19 cellular contexts compared by ENCODE assay signal in genomic region chr17:54353789-54354525, GRCh38.
"Had no signal": no experiment of that assay in that cellular context is flagged by ENCODE, and none has a peak within 500 bp of the region (broad histone marks: within the 10 kb centered on the region; RNA-seq: fewer than 3 reads in every experiment).

No MANE protein-coding gene starts in this region.

- ATAC-seq: activated CD4-positive, alpha-beta T cell treated with anti-CD3 and anti-CD28 coated beads for 36 hours; gastroesophageal sphincter; stimulated activated naive B cell treated with anti-CD40 and anti-IgM and Interleukin-4, amounts not matched to agents 10 μg/mL and 1 μg/mL and 100 μg/mL, for 72 hours; upper lobe of right lung had no signal

- H3K27ac Mint-ChIP-seq: activated CD4-positive, alpha-beta T cell treated with anti-CD3 and anti-CD28 coated beads for 36 hours; activated naive CD8-positive, alpha-beta T cell treated with anti-CD3 and anti-CD28 coated beads for 36 hours; dendritic cell treated with granulocyte-macrophage colony-stimulating factor and Interleukin-4, amounts not matched to agents 40 ng/mL and 50 ng/mL, for 4 days; immature natural killer cell; memory B cell; stimulated activated naive B cell treated with anti-CD40 and anti-IgM and Interleukin-4, amounts not matched to agents 10 μg/mL and 1 μg/mL and 100 μg/mL, for 72 hours had no signal

- H3K36me3 Mint-ChIP-seq: activated naive CD8-positive, alpha-beta T cell treated with anti-CD3 and anti-CD28 coated beads for 36 hours; immature natural killer cell; memory B cell; stimulated activated naive B cell treated with anti-CD40 and anti-IgM and Interleukin-4, amounts not matched to agents 10 μg/mL and 1 μg/mL and 100 μg/mL, for 72 hours had no signal

- H3K36me3 ChIP-seq: cardiac muscle cell, esophagus muscularis mucosa, gastroesophageal sphincter, thoracic aorta, upper lobe of right lung had no signal

- H3K27me3 Mint-ChIP-seq: activated CD4-positive, alpha-beta T cell treated with anti-CD3 and anti-CD28 coated beads for 36 hours; activated naive CD8-positive, alpha-beta T cell treated with anti-CD3 and anti-CD28 coated beads for 36 hours; dendritic cell treated with granulocyte-macrophage colony-stimulating factor and Interleukin-4, amounts not matched to agents 40 ng/mL and 50 ng/mL, for 4 days; memory B cell; stimulated activated naive B cell treated with anti-CD40 and anti-IgM and Interleukin-4, amounts not matched to agents 10 μg/mL and 1 μg/mL and 100 μg/mL, for 72 hours had no signal

- H3K4me3 ChIP-seq: cardiac muscle cell, esophagus muscularis mucosa, gastroesophageal sphincter, thoracic aorta, upper lobe of right lung had no signal

- H3K4me1 Mint-ChIP-seq: activated CD4-positive, alpha-beta T cell treated with anti-CD3 and anti-CD28 coated beads for 36 hours; activated naive CD8-positive, alpha-beta T cell treated with anti-CD3 and anti-CD28 coated beads for 36 hours; immature natural killer cell; memory B cell; stimulated activated naive B cell treated with anti-CD40 and anti-IgM and Interleukin-4, amounts not matched to agents 10 μg/mL and 1 μg/mL and 100 μg/mL, for 72 hours had no signal

- H3K4me3 Mint-ChIP-seq: activated CD4-positive, alpha-beta T cell treated with anti-CD3 and anti-CD28 coated beads for 36 hours; activated naive CD8-positive, alpha-beta T cell treated with anti-CD3 and anti-CD28 coated beads for 36 hours; dendritic cell treated with granulocyte-macrophage colony-stimulating factor and Interleukin-4, amounts not matched to agents 40 ng/mL and 50 ng/mL, for 4 days; immature natural killer cell; memory B cell; stimulated activated naive B cell treated with anti-CD40 and anti-IgM and Interleukin-4, amounts not matched to agents 10 μg/mL and 1 μg/mL and 100 μg/mL, for 72 hours had no signal

- H3K9me3 ChIP-seq: esophagus muscularis mucosa, gastroesophageal sphincter, thoracic aorta, upper lobe of right lung had no signal

- H3K27me3 ChIP-seq: cardiac muscle cell, esophagus muscularis mucosa, gastroesophageal sphincter, upper lobe of right lung had no signal

- H3K4me1 ChIP-seq: esophagus muscularis mucosa, gastroesophageal sphincter, upper lobe of right lung had no signal

- H3K27ac ChIP-seq: cardiac muscle cell, esophagus muscularis mucosa, gastroesophageal sphincter, thoracic aorta, upper lobe of right lung had no signal

- DNase-seq: activated CD4-positive, alpha-beta T cell treated with anti-CD3 and anti-CD28 coated beads for 36 hours; activated CD4-positive, alpha-beta T cell treated with anti-CD3 and anti-CD28 coated beads, Interleukin-2, amount 50 U/mL, for 48 hours; activated naive CD4-positive, alpha-beta T cell; activated naive CD8-positive, alpha-beta T cell treated with anti-CD3 and anti-CD28 coated beads for 36 hours; amniotic stem cell; effector CD8-positive, alpha-beta T cell; immature natural killer cell; kidney glomerular epithelial cell; occipital lobe; posterior cingulate gyrus; retina; stimulated activated naive B cell treated with anti-CD40 and anti-IgM and Interleukin-4, amounts not matched to agents 10 μg/mL and 1 μg/mL and 100 μg/mL, for 72 hours; upper lobe of right lung had no signal
